8 cellular contexts compared by ENCODE assay signal in genomic region chr1:153958961-153959260, GRCh38. TPM values are rescaled to one million over a fixed set of nuclear protein-coding genes. Genes with fewer than 3 reads are reported as not detected.
DNase-seq lines count a peak whose midpoint lies in the region; ATAC-seq and TF ChIP-seq lines count a peak whose summit lies in the region.

No MANE protein-coding gene starts in this region.

- DNase-seq in SJCRH30: no peak
- peak in 1 of 2 donors; percentile 41 for DNase-seq in psoas muscle
- no peak for DNase-seq in activated effector memory CD4-positive, alpha-beta T cell treated with Interleukin-2 at 50 U/mL for 16 hours
- DNase-seq in OCI-M2 (lab: John Stamatoyannopoulos, UW; ENCODE audit: unreplicated experiment): no peak

- no peak overlapping the region for H3K27ac ChIP-seq in SJCRH30
- H3K27ac ChIP-seq in esophagus (ENCODE audit: low read depth in 2 of 2, low read length in 1 of 2): peak overlapping the region; percentile 59 to 64
- peak overlapping the region; percentile 93 for H3K27ac ChIP-seq in psoas muscle

- peak overlapping the region; percentile 81; the same call in 1 of the 2 replicates for H3K4me3 ChIP-seq in SJCRH30
- H3K4me3 ChIP-seq in esophagus (ENCODE audit: low read depth in 1 of 2, low read length in 2 of 2): peak overlapping the region in 1 of 2 donors; percentile 83
- peak overlapping the region; percentile 97 for H3K4me3 ChIP-seq in psoas muscle

- ATAC-seq in GM18517 (IDR thresholded peaks at IDR 0.05; ENCODE audit: unreplicated experiment) (peak; percentile 3), psoas muscle (no peak), GM21515 (IDR thresholded peaks at IDR 0.05; ENCODE audit: unreplicated experiment) (no peak), HG03159 (IDR thresholded peaks at IDR 0.05; ENCODE audit: unreplicated experiment) (no peak)

- TF ChIP-seq CTCF in psoas muscle (IDR thresholded peaks at IDR 0.05): no peak

- H3K9me3 ChIP-seq in SJCRH30 (replicated peaks) (no peaks in the 10 kb centered on the region), esophagus (ENCODE audit: control insufficient read depth in 2 of 2, insufficient read depth in 1 of 2, low read depth in 1 of 2, low read length in 1 of 2) (no peaks in the 10 kb centered on the region), psoas muscle (no peaks in the 10 kb centered on the region)

- intact Hi-C loops in psoas muscle (cut with DNase I): no loop called here

- 12 to 22% methylated on average over 4 of the region's 4 CpGs for WGBS in esophagus, 2 donors
- WGBS in psoas muscle, 3 donors: 1 to 4% (median 4%) methylated on average over 4 of the region's 4 CpGs

- H3K36me3 ChIP-seq in SJCRH30 (no peaks in the 10 kb centered on the region), esophagus (ENCODE audit: control insufficient read depth in 2 of 2, insufficient read depth in 2 of 2, low read length in 1 of 2) (peaks cover 0 to 10% of the 10 kb centered on the region in 2 donors), psoas muscle (ENCODE audit: insufficient read depth in 1 of 2, low read depth in 1 of 2) (peaks cover 4 to 31% of the 10 kb centered on the region in 2 donors)

- H3K27me3 ChIP-seq in SJCRH30 (no peaks in the 10 kb centered on the region), esophagus (ENCODE audit: control insufficient read depth in 1 of 2, insufficient read depth in 2 of 2, low read length in 2 of 2) (no peaks in the 10 kb centered on the region), psoas muscle (ENCODE audit: insufficient read depth in 3 of 3, low read length in 2 of 3) (no peaks in the 10 kb centered on the region)

- peaks cover 2% of the 10 kb centered on the region; the same call in 1 of the 2 replicates for H3K4me1 ChIP-seq in SJCRH30
- peaks cover 7 to 24% of the 10 kb centered on the region in 2 donors for H3K4me1 ChIP-seq in esophagus (ENCODE audit: control insufficient read depth in 2 of 2, insufficient read depth in 2 of 2, low read length in 1 of 2)
- H3K4me1 ChIP-seq in psoas muscle: peaks cover 47% of the 10 kb centered on the region

RNA-seq across cellular contexts. Expression of gene CRTC2, which starts 0.5 kb away (rescaled TPM):
- 10.1 and 13.4 TPM in 2 replicates for total RNA-seq in SJCRH30 (2014; rRNA removed; shearing (Covaris generic))
- polyA plus RNA-seq in esophagus (10 to 100 TPM; 17.0 to 36.8 TPM), psoas muscle (10 to 100 TPM; 31.3 to 54.6 (median 31.3) TPM)
- 10 to 100 TPM; 17.0 to 39.0 (median 27.6) TPM for total RNA-seq in psoas muscle

RNA-seq across cellular contexts. Expression of gene SLC39A1, which starts 4.4 kb away (rescaled TPM):
- total RNA-seq in SJCRH30 (2014; rRNA removed; shearing (Covaris generic)): 74.4 and 77.2 TPM in 2 replicates
- 10 to 100 TPM; 29.0 to 51.2 TPM for polyA plus RNA-seq in esophagus
- 10 to 100 TPM; 21.9 to 58.2 (median 38.0) TPM for total RNA-seq in psoas muscle
- polyA plus RNA-seq in psoas muscle: 10 to 100 TPM; 46.7 to 85.3 (median 65.9) TPM

RNA-seq across cellular contexts. Expression of gene CREB3L4, which starts 8.8 kb away (rescaled TPM):
- 7.5 and 9.3 TPM in 2 replicates for total RNA-seq in SJCRH30 (2014; rRNA removed; shearing (Covaris generic))
- polyA plus RNA-seq in esophagus (10 to 100 TPM in 1 of 2 donors, 1 to 10 TPM in 1; 9.4 to 10.0 TPM), psoas muscle (10 to 100 TPM in 1 of 3 donors, 1 to 10 TPM in 2; 4.3 to 12.6 (median 6.3) TPM)
- 1 to 10 TPM; 3.7 to 5.6 (median 5.0) TPM for total RNA-seq in psoas muscle

RNA-seq across cellular contexts. Expression of gene DENND4B, which starts 12.4 kb away (rescaled TPM):
- total RNA-seq in SJCRH30 (2014; rRNA removed; shearing (Covaris generic)): 18.9 and 26.3 TPM in 2 replicates
- polyA plus RNA-seq in esophagus: 10 to 100 TPM; 14.7 to 31.6 TPM
- 10 to 100 TPM; 47.1 to 75.4 (median 50.3) TPM for total RNA-seq in psoas muscle
- 10 to 100 TPM; 23.1 to 40.4 (median 23.5) TPM for polyA plus RNA-seq in psoas muscle

RNA-seq across cellular contexts. Expression of gene JTB, which starts 18.6 kb away (rescaled TPM):
- 96.8 and 97.9 TPM in 2 replicates for total RNA-seq in SJCRH30 (2014; rRNA removed; shearing (Covaris generic))
- 100 to 1,000 TPM in 1 of 2 donors, 10 to 100 TPM in 1; 79.1 to 134 TPM for polyA plus RNA-seq in esophagus
- 100 to 1,000 TPM in 2 of 4 donors, 10 to 100 TPM in 2; 87.6 to 118 (median 95.0) TPM for total RNA-seq in psoas muscle
- polyA plus RNA-seq in psoas muscle: 100 to 1,000 TPM; 147 to 266 (median 172) TPM
